Comparison of ENCODE assay signal across 16 cellular contexts in genomic region chr7:51142741-51143390, GRCh38.
"Had no signal": no experiment of that assay in that cellular context is flagged by ENCODE, and none has a peak within 500 bp of the region (broad histone marks: within the 10 kb centered on the region; RNA-seq: fewer than 3 reads in every experiment).

No MANE protein-coding gene starts in this region.

- H3K4me1 ChIP-seq: testis had no signal

- H3K9me3 ChIP-seq: gastrocnemius medialis, prostate gland, testis had no signal

- H3K27me3 Mint-ChIP-seq: activated CD4-positive, alpha-beta T cell treated with anti-CD3 and anti-CD28 coated beads, Interleukin-2, amount 10 ng/mL, durations not matched to agents 7 days and 5 days had no signal

- H3K4me3 ChIP-seq: gastrocnemius medialis, heart left ventricle, prostate gland, smooth muscle cell, testis had no signal

- H3K36me3 Mint-ChIP-seq: activated naive CD8-positive, alpha-beta T cell treated with anti-CD3 and anti-CD28 coated beads, Interleukin-2, amount 10 ng/mL, durations not matched to agents 7 days and 5 days had no signal

- DNase-seq: activated CD4-positive, alpha-beta T cell treated with anti-CD3 and anti-CD28 coated beads, Interleukin-2, amount 10 ng/mL, durations not matched to agents 7 days and 5 days; activated naive CD4-positive, alpha-beta T cell; activated naive CD8-positive, alpha-beta T cell treated with anti-CD3 and anti-CD28 coated beads, Interleukin-2, amount 10 ng/mL, durations not matched to agents 7 days and 5 days; activated T-cell treated with anti-CD3 and anti-CD28 coated beads for 4 hours; brain microvascular endothelial cell; effector memory CD8-positive, alpha-beta T cell; gastrocnemius medialis; heart left ventricle; nephron progenitor cell; right cardiac atrium; testis had no signal

- H3K4me1 Mint-ChIP-seq: nephron progenitor cell had no signal

- H3K27me3 ChIP-seq: brain microvascular endothelial cell, gastrocnemius medialis, heart left ventricle, testis had no signal

- H3K4me2 ChIP-seq: smooth muscle cell had no signal

- H3K4me3 Mint-ChIP-seq: activated CD4-positive, alpha-beta T cell treated with anti-CD3 and anti-CD28 coated beads, Interleukin-2, amount 10 ng/mL, durations not matched to agents 7 days and 5 days; activated naive CD8-positive, alpha-beta T cell treated with anti-CD3 and anti-CD28 coated beads, Interleukin-2, amount 10 ng/mL, durations not matched to agents 7 days and 5 days; dendritic cell treated with granulocyte-macrophage colony-stimulating factor and Interleukin-4, amounts not matched to agents 40 ng/mL and 50 ng/mL, for 4 days; effector memory CD8-positive, alpha-beta T cell; nephron progenitor cell; stimulated activated naive CD8-positive, alpha-beta T cell treated with anti-CD3 and anti-CD28 coated beads, Interleukin-15, Interleukin-2, amounts not matched to agents 100 ng/mL and 50 ng/mL, for 24 hours had no signal

- H3K27ac Mint-ChIP-seq: activated CD4-positive, alpha-beta T cell treated with anti-CD3 and anti-CD28 coated beads, Interleukin-2, amount 10 ng/mL, durations not matched to agents 7 days and 5 days; activated naive CD8-positive, alpha-beta T cell treated with anti-CD3 and anti-CD28 coated beads, Interleukin-2, amount 10 ng/mL, durations not matched to agents 7 days and 5 days; dendritic cell treated with granulocyte-macrophage colony-stimulating factor and Interleukin-4, amounts not matched to agents 40 ng/mL and 50 ng/mL, for 4 days; effector memory CD8-positive, alpha-beta T cell; nephron progenitor cell; stimulated activated naive CD8-positive, alpha-beta T cell treated with anti-CD3 and anti-CD28 coated beads, Interleukin-15, Interleukin-2, amounts not matched to agents 100 ng/mL and 50 ng/mL, for 24 hours had no signal

- H3K9me3 Mint-ChIP-seq: effector memory CD8-positive, alpha-beta T cell had no signal

- ATAC-seq: effector memory CD8-positive, alpha-beta T cell; gastrocnemius medialis; heart left ventricle; right cardiac atrium had no signal

- H3K36me3 ChIP-seq: brain microvascular endothelial cell, gastrocnemius medialis, heart left ventricle, prostate gland had no signal

- H3K27ac ChIP-seq: brain microvascular endothelial cell, epithelial cell of prostate, prostate gland, testis had no signal
